In genomic region chr2:74457549-74458131, GRCh38 we compare ENCODE assay signal across 7 cellular contexts. TPM values are rescaled to one million over a fixed set of nuclear protein-coding genes. Genes with fewer than 3 reads are reported as not detected.
DNase-seq lines count a peak whose midpoint lies in the region; ATAC-seq lines count a peak whose summit lies in the region.

No MANE protein-coding gene starts in this region.

- peaks cover 27% of the 10 kb centered on the region for H3K4me1 ChIP-seq in mucosa of stomach (ENCODE audit: control insufficient read depth, insufficient read depth, low read length)

- H3K4me1 Mint-ChIP-seq in activated CD4-positive, alpha-beta memory T cell treated with anti-CD3 and anti-CD28 coated beads, Interleukin-2, amount 10 ng/mL, durations not matched to agents 7 days and 5 days, result peaks cover 60% of the 10 kb centered on the region

- H3K27ac Mint-ChIP-seq in activated CD4-positive, alpha-beta memory T cell treated with anti-CD3 and anti-CD28 coated beads, Interleukin-2, amount 10 ng/mL, durations not matched to agents 7 days and 5 days, result peak overlapping the region; percentile 95

- H3K4me3 Mint-ChIP-seq in activated CD4-positive, alpha-beta memory T cell treated with anti-CD3 and anti-CD28 coated beads, Interleukin-2, amount 10 ng/mL, durations not matched to agents 7 days and 5 days, result peak overlapping the region; percentile 88

- ATAC-seq in GM18520 (IDR thresholded peaks at IDR 0.05; ENCODE audit: unreplicated experiment) (peak; percentile 12), HG02798 (IDR thresholded peaks at IDR 0.05; ENCODE audit: poor library complexity, unreplicated experiment) (peak; percentile 41)

- no peaks in the 10 kb centered on the region for H3K9me3 Mint-ChIP-seq in activated CD4-positive, alpha-beta memory T cell treated with anti-CD3 and anti-CD28 coated beads, Interleukin-2, amount 10 ng/mL, durations not matched to agents 7 days and 5 days

- DNase-seq in NCI-H2107 treated with DMSO at 0.1 percent for 48 hours (lab: John Stamatoyannopoulos, UW; ENCODE audit: unreplicated experiment), result peak; percentile 50
- DNase-seq in activated CD4-positive, alpha-beta memory T cell treated with anti-CD3 and anti-CD28 coated beads, Interleukin-2, amount 10 ng/mL, durations not matched to agents 7 days and 5 days, result peak; percentile 84
- peak; percentile 72 for DNase-seq in effector CD4-positive, alpha-beta T cell
- peak; percentile 73 to 87 for DNase-seq in stimulated activated CD8-positive, alpha-beta memory T cell treated with anti-CD3 and anti-CD28 coated beads, Interleukin-7, amount 100 ng/mL, for 4 hours (ENCODE audit: low read depth in 2 of 2)

- H3K27me3 ChIP-seq in mucosa of stomach (ENCODE audit: control insufficient read depth, insufficient read depth, low read length), result no peaks in the 10 kb centered on the region

- CTCF ChIA-PET in activated CD4-positive, alpha-beta memory T cell treated with anti-CD3 and anti-CD28 coated beads, Interleukin-2, amount 10 ng/mL, durations not matched to agents 7 days and 5 days (lab: Charles Lee), result interaction anchor here (0.7 to 5.6 kb wide), 10 partner anchors 10 to 380 kb away, joined by 3 to 53 read pairs (median 6); partner anchors contain the start of genes AUP1, CCDC142, HTRA2 and MRPL53

- POLR2A ChIA-PET in activated CD4-positive, alpha-beta memory T cell treated with anti-CD3 and anti-CD28 coated beads, Interleukin-2, amount 10 ng/mL, durations not matched to agents 7 days and 5 days (lab: Charles Lee), result interaction anchor here (0.8 to 8.1 kb wide), 23 partner anchors 9 to 279 kb away, joined by 3 to 103 read pairs (median 7); partner anchors contain the start of genes AUP1, C2orf81, CCDC142 and HTRA2

- no peaks in the 10 kb centered on the region for H3K9me3 ChIP-seq in mucosa of stomach (ENCODE audit: control insufficient read depth, low read length)

- peak overlapping the region; percentile 86 for H3K4me3 ChIP-seq in mucosa of stomach (ENCODE audit: low read length)

- H3K36me3 ChIP-seq in mucosa of stomach (ENCODE audit: control insufficient read depth, insufficient read depth, low read length), result no peaks in the 10 kb centered on the region

- H3K9ac ChIP-seq in mucosa of stomach (ENCODE audit: low read length), result peak overlapping the region; percentile 92

- peaks cover 28% of the 10 kb centered on the region for H3K36me3 Mint-ChIP-seq in activated CD4-positive, alpha-beta memory T cell treated with anti-CD3 and anti-CD28 coated beads, Interleukin-2, amount 10 ng/mL, durations not matched to agents 7 days and 5 days (ENCODE audit: low read depth)

- H3K27me3 Mint-ChIP-seq in activated CD4-positive, alpha-beta memory T cell treated with anti-CD3 and anti-CD28 coated beads, Interleukin-2, amount 10 ng/mL, durations not matched to agents 7 days and 5 days, result no peaks in the 10 kb centered on the region

RNA-seq across cellular contexts. Expression of gene WBP1, which starts 0.6 kb away (rescaled TPM):
- total RNA-seq in activated CD4-positive, alpha-beta memory T cell treated with anti-CD3 and anti-CD28 coated beads, Interleukin-2, amount 10 ng/mL, durations not matched to agents 7 days and 5 days, result 10 to 100 TPM; 58.3 to 60.4 TPM

RNA-seq across cellular contexts. Expression of gene INO80B, which starts 2.8 kb away (rescaled TPM):
- 10 to 100 TPM; 39.8 to 40.3 TPM for total RNA-seq in activated CD4-positive, alpha-beta memory T cell treated with anti-CD3 and anti-CD28 coated beads, Interleukin-2, amount 10 ng/mL, durations not matched to agents 7 days and 5 days

RNA-seq across cellular contexts. Expression of gene MOGS, which starts 7.5 kb away (rescaled TPM):
- total RNA-seq in activated CD4-positive, alpha-beta memory T cell treated with anti-CD3 and anti-CD28 coated beads, Interleukin-2, amount 10 ng/mL, durations not matched to agents 7 days and 5 days, result 10 to 100 TPM; 70.3 to 73.1 TPM

RNA-seq across cellular contexts. Expression of gene MRPL53, which starts 14.8 kb away (rescaled TPM):
- total RNA-seq in activated CD4-positive, alpha-beta memory T cell treated with anti-CD3 and anti-CD28 coated beads, Interleukin-2, amount 10 ng/mL, durations not matched to agents 7 days and 5 days, result 100 to 1,000 TPM; 115 to 126 TPM

RNA-seq across cellular contexts. Expression of gene RTKN, which starts 15.9 kb away (rescaled TPM):
- total RNA-seq in activated CD4-positive, alpha-beta memory T cell treated with anti-CD3 and anti-CD28 coated beads, Interleukin-2, amount 10 ng/mL, durations not matched to agents 7 days and 5 days, result 1 to 10 TPM; 1.1 TPM

Comparison
In these comparisons a context has a peak if more than half of its experiments do, and no peak if none do; other contexts are left out.
1. Peak in every context shown above with its lines: DNase-seq, ATAC-seq and H3K4me3 ChIP-seq.